ENCODE assay signal across 9 cellular contexts in genomic region chr18:6885992-6886823, GRCh38.
A peak's percentile ranks its signal among the peaks of the same experiment; 100 is the strongest.
DNase-seq lines count a peak whose midpoint lies in the region; ATAC-seq, FAIRE-seq and TF ChIP-seq lines count a peak whose summit lies in the region.
"Had no signal": no experiment of that assay in that cellular context is flagged by ENCODE, and none has a peak within 500 bp of the region (broad histone marks: within the 10 kb centered on the region; RNA-seq: fewer than 3 reads in every experiment).

No MANE protein-coding gene starts in this region.

- peaks cover 12% of the 10 kb centered on the region; the same call in 2 of the 3 replicates for H3K36me3 Mint-ChIP-seq in GM23338 (ENCODE audit: low read depth)
- H3K36me3 Mint-ChIP-seq: memory B cell had no signal

- H4K20me1 ChIP-seq in GM23338 (replicated peaks; ENCODE audit: insufficient read depth) (no peaks in the 10 kb centered on the region), GM12878 (ENCODE audit: control insufficient read depth, insufficient read depth) (no peaks in the 10 kb centered on the region)

- POLR2A ChIA-PET in GM12878 (lab: Charles Lee) = no interaction called here

- no peak overlapping the region for H3K9ac ChIP-seq in GM12878 (ENCODE audit: control insufficient read depth, insufficient read depth, low read length)

- RAD21 ChIA-PET in GM12878 (lab: Charles Lee; ENCODE audit: unreplicated experiment) = interaction anchor here (0.7 to 1.6 kb wide), 3 partner anchors 343 to 1018 kb away, joined by 3 to 15 read pairs (median 3); no protein-coding TSS in a partner anchor

- H3K9me3 Mint-ChIP-seq in GM23338 = no peaks in the 10 kb centered on the region
- H3K9me3 Mint-ChIP-seq: memory B cell had no signal

- 0% methylated on average over 4 of the region's 4 CpGs for WGBS in GM12878 (ENCODE audit: insufficient coverage, insufficient replicate concordance, low lambda C conversion rate, missing lambda C conversion rate)
- WGBS in spleen, 5 donors = 19 to 28% (median 23%) methylated on average over 4 of the region's 4 CpGs

- no peaks in the 10 kb centered on the region for H3K9me3 ChIP-seq in BE2C
- H3K9me3 ChIP-seq in GM12878 (replicated peaks; ENCODE audit: control insufficient read depth, insufficient read depth, low read length) = no peaks in the 10 kb centered on the region
- no peaks in the 10 kb centered on the region for H3K9me3 ChIP-seq in spleen

- intact Hi-C loops in GM12878 (cut with micrococcal nuclease; ENCODE audit: unreplicated experiment) = loop anchor here (1.0 to 5.0 kb wide), 2 partner anchors 343 to 1019 kb away; no protein-coding TSS in a partner anchor
- intact Hi-C loops in spleen (cut with DNase I; ENCODE audit: low total_unique reads) = loop anchor here (10.0 kb wide), 1 partner anchor 1001 kb away; no protein-coding TSS in a partner anchor

- H3K4me3 ChIP-seq in BE2C (ENCODE audit: low read depth, low read length) = no peak overlapping the region
- no peak overlapping the region for H3K4me3 ChIP-seq in GM23338
- no peak overlapping the region for H3K4me3 ChIP-seq in GM12878
- H3K4me3 ChIP-seq in spleen = no peak overlapping the region

- peak; percentile 40 for DNase-seq in BE2C
- DNase-seq in GM23338 (ENCODE audit: low spot score) = peak; percentile 77
- DNase-seq in NCI-H226 = peak; percentile 39
- no peak for DNase-seq in GM12878 (ENCODE audit: low read depth, low spot score)
- peak; percentile 17 for DNase-seq in iPS DF 19.7 (ENCODE audit: low read depth, low spot score)
- DNase-seq in spleen = no peak
- no peak for DNase-seq in stimulated activated CD4-positive, alpha-beta T cell treated with anti-CD3 and anti-CD28 coated beads, Interleukin-4, amount 100 ng/mL, for 4 hours

- in situ Hi-C loops in GM12878 (cut with MboI) = loop anchor here (10.0 kb wide), 2 partner anchors 351 to 1021 kb away; no protein-coding TSS in a partner anchor

- TF ChIP-seq POLR2A in GM12878 (IDR thresholded peaks at IDR 0.05; ENCODE audit: low read depth, low read length) = no peak
- TF ChIP-seq POLR2A in spleen (IDR thresholded peaks at IDR 0.05) = no peak

- ATAC-seq in GM23338 (peak; percentile 79), GM12878 (peak; percentile 62), GM21423 (IDR thresholded peaks at IDR 0.05; ENCODE audit: unreplicated experiment) (no peak)

- no peak for FAIRE-seq in GM12878 (lab: Jason Lieb, UNC)

- no peaks in the 10 kb centered on the region for H3K4me1 ChIP-seq in BE2C
- peaks cover under 1% of the 10 kb centered on the region for H3K4me1 ChIP-seq in GM23338 (ENCODE audit: insufficient read depth)
- no peaks in the 10 kb centered on the region for H3K4me1 ChIP-seq in GM12878 (ENCODE audit: control insufficient read depth, insufficient read depth, low read length)
- peaks cover 0 to 7% (median 0%) of the 10 kb centered on the region in 6 donors for H3K4me1 ChIP-seq in spleen

- no peak overlapping the region for H2AFZ ChIP-seq in GM23338
- H2AFZ ChIP-seq in GM12878 (ENCODE audit: control insufficient read depth, low read depth, low read length) = no peak overlapping the region

- H3K27me3 ChIP-seq in BE2C (no peaks in the 10 kb centered on the region), GM23338 (ENCODE audit: insufficient read depth) (no peaks in the 10 kb centered on the region), GM12878 (replicated peaks in 1 of 2; ENCODE audit: control insufficient read depth in 2 of 2, insufficient read depth in 2 of 2, low read length in 1 of 2) (no peaks in the 10 kb centered on the region), spleen (replicated peaks in 1 of 7) (no peaks in the 10 kb centered on the region)

- H3K79me2 ChIP-seq in GM23338 (replicated peaks; ENCODE audit: insufficient read depth) (no peaks in the 10 kb centered on the region), GM12878 (ENCODE audit: control insufficient read depth, insufficient read depth, low read length) (no peaks in the 10 kb centered on the region)

- CTCF ChIA-PET in GM12878 (lab: Yijun Ruan, JAX) = interaction anchor here (0.7 to 4.1 kb wide), 8 partner anchors 11 to 1018 kb away, joined by 4 to 46 read pairs (median 4); no protein-coding TSS in a partner anchor

- no peak overlapping the region for H3K4me3 Mint-ChIP-seq in GM23338
- H3K4me3 Mint-ChIP-seq: memory B cell had no signal

- no peaks in the 10 kb centered on the region; the same call in 1 of the 2 replicates for H3K9me2 ChIP-seq in GM23338 (ENCODE audit: insufficient read depth)

- H3F3A ChIP-seq in GM23338 (replicated peaks; ENCODE audit: low read depth) = no peaks in the 10 kb centered on the region

- TF ChIP-seq RAD21 in GM12878 (IDR thresholded peaks at IDR 0.05; ENCODE audit: insufficient read depth, low read depth, low read length) = peak; percentile 78

- H3K4me2 ChIP-seq in GM23338 = no peak overlapping the region
- no peak overlapping the region for H3K4me2 ChIP-seq in GM12878 (ENCODE audit: control insufficient read depth, insufficient read depth)

- H3K4me1 Mint-ChIP-seq in GM23338 = peaks cover 16% of the 10 kb centered on the region; the same call in 2 of the 3 replicates
- H3K4me1 Mint-ChIP-seq: memory B cell had no signal

- TF ChIP-seq EP300 in GM12878 (IDR thresholded peaks at IDR 0.05; ENCODE audit: borderline replicate concordance in 1 of 2, control insufficient read depth in 1 of 2, low read depth in 2 of 2, low read length in 2 of 2) = no peak

- TF ChIP-seq CTCF in BE2C (IDR thresholded peaks at IDR 0.05; ENCODE audit: low read depth, low read length) (peak; percentile 58), GM23338 (conservative IDR thresholded peaks at IDR 0.05; ENCODE audit: low read depth in 2 of 2) (peak; percentile 84 to 89), GM12878 (IDR thresholded peaks at IDR 0.05 in 2 of 3, conservative IDR thresholded peaks at IDR 0.05 in 1 of 3; ENCODE audit: control insufficient read depth in 2 of 3, extremely low read depth in 1 of 3, insufficient read depth in 1 of 3, low read depth in 3 of 3, low read length in 3 of 3) (peak; percentile 50 to 62 (median 55)), spleen (IDR thresholded peaks at IDR 0.05 in 8 of 11, conservative IDR thresholded peaks at IDR 0.05 in 3 of 11) (peak in 9 of 11 experiments; percentile 15 to 67 (median 54))

- H3K36me3 ChIP-seq in BE2C = no peaks in the 10 kb centered on the region
- H3K36me3 ChIP-seq in GM23338 (ENCODE audit: insufficient read depth) = no peaks in the 10 kb centered on the region
- no peaks in the 10 kb centered on the region for H3K36me3 ChIP-seq in GM12878 (ENCODE audit: control insufficient read depth in 2 of 2, insufficient read depth in 2 of 2, low read length in 1 of 2)
- peaks cover 0 to 15% (median 0%) of the 10 kb centered on the region in 6 donors for H3K36me3 ChIP-seq in spleen

- no peaks in the 10 kb centered on the region for H3K27me3 Mint-ChIP-seq in GM23338 (ENCODE audit: insufficient read depth, low read depth, poor library complexity)
- H3K27me3 Mint-ChIP-seq: memory B cell had no signal

- BruUV-seq in GM12878 (replicated peaks; lab: Mats Ljungman, UMichigan) = no TSS peak

- H3K27ac Mint-ChIP-seq in GM23338 = peak overlapping the region; percentile 51; the same call in 1 of the 2 replicates
- H3K27ac Mint-ChIP-seq: memory B cell had no signal

- no peak overlapping the region for H3K27ac ChIP-seq in GM23338 (ENCODE audit: low read depth)
- no peak overlapping the region for H3K27ac ChIP-seq in GM12878 (ENCODE audit: control insufficient read depth, insufficient read depth)
- peak overlapping the region in 1 of 8 donors; percentile 27 for H3K27ac ChIP-seq in spleen

- SMC1A ChIA-PET in GM12878 (lab: Charles Lee; ENCODE audit: uncharacterized antibody, unreplicated experiment) = interaction anchor here (1.1 to 2.0 kb wide), 6 partner anchors 14 to 1029 kb away, joined by 3 to 7 read pairs (median 6); no protein-coding TSS in a partner anchor

TF ChIP-seq in GM23338, 12 proteins besides CTCF, POLR2A, EP300 and RAD21:
- no peak for TF ChIP-seq STAT1 (IDR thresholded peaks at IDR 0.05; ENCODE audit: unreplicated experiment)
- no peak for TF ChIP-seq JUNB (IDR thresholded peaks at IDR 0.05; ENCODE audit: unreplicated experiment)

TF ChIP-seq in GM12878, 131 proteins besides CTCF, POLR2A, EP300 and RAD21:
- TF ChIP-seq SMC3 (IDR thresholded peaks at IDR 0.05; ENCODE audit: borderline replicate concordance, low read length) = peak; percentile 57; the same call in 1 of the 2 replicates
- TF ChIP-seq STAT1 (conservative IDR thresholded peaks at IDR 0.05) = no peak
- TF ChIP-seq POLR2AphosphoS5 (IDR thresholded peaks at IDR 0.05; ENCODE audit: low read length) = no peak
TF ChIP-seq in GM12878: peak in this region for 1.

Comparison
In these comparisons a context has a peak if more than half of its experiments do, and no peak if none do; other contexts are left out.
1. DNase-seq: peak in BE2C (single experiment), GM23338 (single experiment), NCI-H226 (single experiment) and iPS DF 19.7 (single experiment); none in GM12878 (single experiment), spleen (single experiment) and stimulated activated CD4-positive, alpha-beta T cell treated with anti-CD3 and anti-CD28 coated beads, Interleukin-4, amount 100 ng/mL, for 4 hours (0 of 2).
2. Peak in every context shown above with its lines, with median percentiles within 50 percentile points of each other: CTCF ChIP-seq.